ENCODE assay signal across 1 cellular context in the genomic region with DNA sequence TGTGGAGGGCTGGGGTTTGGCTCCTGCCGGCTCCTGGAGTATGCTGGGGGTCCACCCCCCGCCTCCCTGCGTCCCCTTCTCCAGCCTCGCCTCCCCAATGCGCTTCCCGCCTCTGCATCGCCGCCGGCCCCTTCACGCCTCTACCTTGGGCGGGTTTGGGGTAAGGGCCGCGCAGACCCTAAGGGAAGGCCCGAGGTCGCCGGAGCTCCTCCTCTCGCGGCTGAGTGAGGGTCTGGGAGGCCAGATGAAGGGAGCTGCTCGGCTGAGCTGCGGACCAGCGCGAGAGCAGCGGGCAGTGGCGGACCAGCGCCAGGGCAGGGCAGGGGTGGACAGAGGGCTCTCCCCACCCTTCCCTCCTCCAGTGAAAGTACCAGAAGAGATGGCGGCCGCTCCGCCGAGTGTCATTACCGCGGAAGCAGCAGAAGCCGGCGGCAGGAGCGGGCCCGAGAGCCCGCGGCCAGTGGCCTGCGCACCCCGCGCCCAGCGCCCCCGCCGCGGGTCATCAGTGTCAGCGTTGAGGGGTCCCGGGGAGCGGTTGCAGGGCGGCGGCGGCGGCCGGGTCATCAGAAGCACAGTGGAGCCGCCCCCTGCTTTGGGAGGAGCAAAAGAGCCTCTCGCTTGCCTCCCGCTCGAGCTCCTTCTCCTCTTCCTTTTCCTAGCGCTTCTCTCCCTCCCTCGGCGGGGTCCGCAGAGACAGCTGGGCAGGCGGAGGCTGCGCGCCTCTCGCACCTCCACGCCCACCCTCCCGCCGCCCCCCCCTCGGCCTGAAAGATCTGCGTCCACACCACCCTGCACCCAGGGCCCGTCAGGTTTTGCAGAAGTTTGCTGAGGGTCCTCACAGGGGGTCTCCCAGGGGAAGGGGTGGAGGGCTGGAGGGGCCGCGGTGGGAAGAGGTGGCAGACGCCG.
TF ChIP-seq lines count a peak whose summit lies in the region.

No MANE protein-coding gene starts in this region.

TF ChIP-seq in A549, 52 proteins besides CTCF, POLR2A, EP300 and RAD21 (continued from another document):
- TF ChIP-seq, protein P1, sequence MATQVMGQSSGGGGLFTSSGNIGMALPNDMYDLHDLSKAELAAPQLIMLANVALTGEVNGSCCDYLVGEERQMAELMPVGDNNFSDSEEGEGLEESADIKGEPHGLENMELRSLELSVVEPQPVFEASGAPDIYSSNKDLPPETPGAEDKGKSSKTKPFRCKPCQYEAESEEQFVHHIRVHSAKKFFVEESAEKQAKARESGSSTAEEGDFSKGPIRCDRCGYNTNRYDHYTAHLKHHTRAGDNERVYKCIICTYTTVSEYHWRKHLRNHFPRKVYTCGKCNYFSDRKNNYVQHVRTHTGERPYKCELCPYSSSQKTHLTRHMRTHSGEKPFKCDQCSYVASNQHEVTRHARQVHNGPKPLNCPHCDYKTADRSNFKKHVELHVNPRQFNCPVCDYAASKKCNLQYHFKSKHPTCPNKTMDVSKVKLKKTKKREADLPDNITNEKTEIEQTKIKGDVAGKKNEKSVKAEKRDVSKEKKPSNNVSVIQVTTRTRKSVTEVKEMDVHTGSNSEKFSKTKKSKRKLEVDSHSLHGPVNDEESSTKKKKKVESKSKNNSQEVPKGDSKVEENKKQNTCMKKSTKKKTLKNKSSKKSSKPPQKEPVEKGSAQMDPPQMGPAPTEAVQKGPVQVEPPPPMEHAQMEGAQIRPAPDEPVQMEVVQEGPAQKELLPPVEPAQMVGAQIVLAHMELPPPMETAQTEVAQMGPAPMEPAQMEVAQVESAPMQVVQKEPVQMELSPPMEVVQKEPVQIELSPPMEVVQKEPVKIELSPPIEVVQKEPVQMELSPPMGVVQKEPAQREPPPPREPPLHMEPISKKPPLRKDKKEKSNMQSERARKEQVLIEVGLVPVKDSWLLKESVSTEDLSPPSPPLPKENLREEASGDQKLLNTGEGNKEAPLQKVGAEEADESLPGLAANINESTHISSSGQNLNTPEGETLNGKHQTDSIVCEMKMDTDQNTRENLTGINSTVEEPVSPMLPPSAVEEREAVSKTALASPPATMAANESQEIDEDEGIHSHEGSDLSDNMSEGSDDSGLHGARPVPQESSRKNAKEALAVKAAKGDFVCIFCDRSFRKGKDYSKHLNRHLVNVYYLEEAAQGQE (IDR thresholded peaks at IDR 0.05) = no peak
- TF ChIP-seq HEYL (CRISPR knock-in tag; IDR thresholded peaks at IDR 0.05) (no peak), NFE2L2 (conservative IDR thresholded peaks at IDR 0.05; ENCODE audit: low read length) (no peak), CHD2 (IDR thresholded peaks at IDR 0.05; ENCODE audit: low read length, partially characterized antibody) (no peak), MAZ (IDR thresholded peaks at IDR 0.05; ENCODE audit: borderline replicate concordance, low read depth, low read length) (no peak), RFX5 (IDR thresholded peaks at IDR 0.05) (no peak), GATA3 (IDR thresholded peaks at IDR 0.05; ENCODE audit: borderline replicate concordance) (no peak), MYC (IDR thresholded peaks at IDR 0.05; ENCODE audit: borderline replicate concordance, low read length) (no peak), ESRRA (IDR thresholded peaks at IDR 0.05; ENCODE audit: borderline replicate concordance, low read length) (no peak)
- TF ChIP-seq, protein P2, sequence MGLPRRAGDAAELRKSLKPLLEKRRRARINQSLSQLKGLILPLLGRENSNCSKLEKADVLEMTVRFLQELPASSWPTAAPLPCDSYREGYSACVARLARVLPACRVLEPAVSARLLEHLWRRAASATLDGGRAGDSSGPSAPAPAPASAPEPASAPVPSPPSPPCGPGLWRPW (IDR thresholded peaks at IDR 0.05) = no peak
- TF ChIP-seq, protein P3, sequence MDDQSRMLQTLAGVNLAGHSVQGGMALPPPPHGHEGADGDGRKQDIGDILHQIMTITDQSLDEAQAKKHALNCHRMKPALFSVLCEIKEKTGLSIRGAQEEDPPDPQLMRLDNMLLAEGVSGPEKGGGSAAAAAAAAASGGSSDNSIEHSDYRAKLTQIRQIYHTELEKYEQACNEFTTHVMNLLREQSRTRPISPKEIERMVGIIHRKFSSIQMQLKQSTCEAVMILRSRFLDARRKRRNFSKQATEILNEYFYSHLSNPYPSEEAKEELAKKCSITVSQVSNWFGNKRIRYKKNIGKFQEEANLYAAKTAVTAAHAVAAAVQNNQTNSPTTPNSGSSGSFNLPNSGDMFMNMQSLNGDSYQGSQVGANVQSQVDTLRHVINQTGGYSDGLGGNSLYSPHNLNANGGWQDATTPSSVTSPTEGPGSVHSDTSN (IDR thresholded peaks at IDR 0.05) = no peak
